8 cellular contexts compared by ENCODE assay signal in genomic region chr2:218876562-218877219, GRCh38. TPM values are rescaled to one million over a fixed set of nuclear protein-coding genes. Genes with fewer than 3 reads are reported as not detected.
A peak's percentile ranks its signal among the peaks of the same experiment; 100 is the strongest.
DNase-seq lines count a peak whose midpoint lies in the region; ATAC-seq and TF ChIP-seq lines count a peak whose summit lies in the region.

No MANE protein-coding gene starts in this region.

- ATAC-seq in left lobe of liver (peak; percentile 85), GM21737 (IDR thresholded peaks at IDR 0.05; ENCODE audit: unreplicated experiment) (no peak)

- peak; percentile 92 for TF ChIP-seq CTCF in GM13977 (IDR thresholded peaks at IDR 0.05; ENCODE audit: extremely low read depth, insufficient read depth, missing control alignments)

- DNase-seq in ACHN (peak; percentile 68), GM13977 (ENCODE audit: low spot score) (peak; percentile 82), NCI-H226 (peak; percentile 51), cerebellum (ENCODE audit: low spot score) (peak; percentile 71), left lobe of liver (ENCODE audit: low spot score) (peak; percentile 62)
- peak; percentile 76 for DNase-seq in activated CD4-positive, CD25-positive, alpha-beta regulatory T cell treated with anti-CD3 and anti-CD28 coated beads, Interleukin-2, amount 50 U/mL, for 72 hours
- peak in 2 of 3 experiments; percentile 58 to 62 for DNase-seq in stimulated activated CD4-positive, alpha-beta T cell treated with anti-CD3 and anti-CD28 coated beads, TNF-alpha, amount 100 ng/mL, for 4 hours (ENCODE audit: low read depth in 3 of 3)

- in situ Hi-C loops in ACHN (cut with HindIII; ENCODE audit: low pct_ligation_motif_present, low pct_unique_long_range_greater_than_20kb, low sequenced_read_pairs) (no loop called here), GM13977 (cut with MboI; ENCODE audit: low pct_unique_long_range_greater_than_20kb, low sequenced_read_pairs, unreplicated experiment) (no loop called here)

RNA-seq across cellular contexts. Expression of gene WNT10A, which starts 4.0 kb away (rescaled TPM):
- total RNA-seq in cerebellum = 0.27 TPM
- total RNA-seq in left lobe of liver = not detected

RNA-seq across cellular contexts. Expression of gene WNT6, which starts 17.1 kb away (rescaled TPM):
- total RNA-seq in cerebellum (not detected), left lobe of liver (0.28 TPM)

RNA-seq across cellular contexts. Expression of gene PRKAG3, which starts 45.1 kb away (rescaled TPM):
- total RNA-seq in cerebellum (not detected), left lobe of liver (not detected)
